ENCODE assay signal across 17 cellular contexts in the genomic region with DNA sequence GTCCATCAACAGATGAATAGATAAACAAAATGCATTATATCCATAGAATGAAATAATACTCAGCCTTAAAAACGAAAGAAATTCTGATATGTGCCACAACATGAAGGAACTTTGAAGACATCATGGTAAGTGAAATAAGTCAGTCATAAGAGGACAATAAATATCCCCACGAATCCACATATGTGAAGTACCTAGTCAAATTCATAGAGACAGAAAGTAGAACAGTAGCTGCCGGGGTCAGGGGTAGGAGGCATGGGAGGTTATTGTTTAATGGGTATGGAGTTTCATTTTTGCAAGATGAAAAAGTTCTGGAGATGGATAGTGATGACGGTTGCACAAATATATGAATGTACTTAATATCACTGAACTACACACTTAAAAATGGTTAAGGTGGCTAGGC.
DNase-seq lines count a peak whose midpoint lies in the region; ATAC-seq and TF ChIP-seq lines count a peak whose summit lies in the region.
"Had no signal": no experiment of that assay in that cellular context is flagged by ENCODE, and none has a peak within 500 bp of the region (broad histone marks: within the 10 kb centered on the region; RNA-seq: fewer than 3 reads in every experiment).

No MANE protein-coding gene starts in this region.

- intact Hi-C loops in CD8-positive, alpha-beta T cell (cut with DNase I, micrococcal nuclease), result no loop called here
- intact Hi-C loops in stomach (cut with DNase I; ENCODE audit: low total_unique reads), result no loop called here

- no peaks in the 10 kb centered on the region for H3K9me3 ChIP-seq in CD8-positive, alpha-beta T cell (ENCODE audit: low read length)
- H3K9me3 ChIP-seq in stomach, result no peaks in the 10 kb centered on the region
- H3K9me3 ChIP-seq: BE2C, SJSA1 had no signal

- 80 to 100% (median 87%) methylated on average over 4 of the region's 4 CpGs for WGBS in stomach, 5 donors

- H3K4me1 Mint-ChIP-seq in activated T-cell treated with anti-CD3 and anti-CD28 coated beads, Interleukin-2, amount 50 U/mL, for 72 hours (ENCODE audit: low read depth), result peaks cover 22% of the 10 kb centered on the region
- H3K4me1 Mint-ChIP-seq in CD8-positive, alpha-beta T cell (ENCODE audit: low read depth), result peaks cover 72% of the 10 kb centered on the region
- H3K4me1 Mint-ChIP-seq in activated T-helper 17 cell treated with anti-CD3 and anti-CD28 coated beads, Interleukin-2, amount 50 U/mL, for 72 hours, result peaks cover 24% of the 10 kb centered on the region
- H3K4me1 Mint-ChIP-seq in nephron, result peaks cover 49% of the 10 kb centered on the region

- POLR2A ChIA-PET in CD8-positive, alpha-beta T cell (lab: Charles Lee), result no interaction called here

- no peaks in the 10 kb centered on the region for H3K4me1 ChIP-seq in CD8-positive, alpha-beta T cell (ENCODE audit: insufficient read depth, low read length)
- H3K4me1 ChIP-seq in stomach, result peaks cover 0 to 9% (median 0%) of the 10 kb centered on the region in 4 donors
- H3K4me1 ChIP-seq: BE2C had no signal

- no peaks in the 10 kb centered on the region for H3K36me3 ChIP-seq in CD8-positive, alpha-beta T cell (ENCODE audit: insufficient read depth, low read length)
- H3K36me3 ChIP-seq in stomach, result no peaks in the 10 kb centered on the region
- H3K36me3 ChIP-seq: BE2C, SJSA1 had no signal

- H3K27me3 ChIP-seq in CD8-positive, alpha-beta T cell (ENCODE audit: insufficient read depth, low read length), result no peaks in the 10 kb centered on the region
- H3K27me3 ChIP-seq in stomach, result no peaks in the 10 kb centered on the region
- H3K27me3 ChIP-seq: BE2C, SJSA1 had no signal

- TF ChIP-seq EP300 in stomach (IDR thresholded peaks at IDR 0.05), result no peak

- no peak for DNase-seq in activated T-cell treated with anti-CD3 and anti-CD28 coated beads, Interleukin-2, amount 50 U/mL, for 72 hours
- DNase-seq in activated T-cell treated with anti-CD3 and anti-CD28 coated beads for 4 hours, result no peak
- no peak for DNase-seq in CD8-positive, alpha-beta T cell
- no peak for DNase-seq in AG20443 (ENCODE audit: low spot score)
- DNase-seq in activated CD8-positive, alpha-beta memory T cell treated with anti-CD3 and anti-CD28 coated beads for 24 hours, result no peak
- DNase-seq in stomach, result no peak
- DNase-seq: BE2C, DMS 273 treated with DMSO at 0.1 percent for 48 hours, H9, Kasumi-1, NCI-H1105, NCI-H1694, NCI-H524 had no signal

- H3K4me3 Mint-ChIP-seq in activated T-cell treated with anti-CD3 and anti-CD28 coated beads, Interleukin-2, amount 50 U/mL, for 72 hours, result peak overlapping the region in 1 of 2 donors; percentile 58
- H3K4me3 Mint-ChIP-seq in CD8-positive, alpha-beta T cell, result no peak overlapping the region
- H3K4me3 Mint-ChIP-seq in activated T-helper 17 cell treated with anti-CD3 and anti-CD28 coated beads, Interleukin-2, amount 50 U/mL, for 72 hours, result peak overlapping the region; percentile 57
- H3K4me3 Mint-ChIP-seq in nephron, result no peak overlapping the region
- H3K4me3 Mint-ChIP-seq: H9 had no signal

- H3K27ac Mint-ChIP-seq in activated T-cell treated with anti-CD3 and anti-CD28 coated beads, Interleukin-2, amount 50 U/mL, for 72 hours, result peak overlapping the region; percentile 77
- peak overlapping the region; percentile 72 for H3K27ac Mint-ChIP-seq in CD8-positive, alpha-beta T cell
- H3K27ac Mint-ChIP-seq in activated T-helper 17 cell treated with anti-CD3 and anti-CD28 coated beads, Interleukin-2, amount 50 U/mL, for 72 hours, result peak overlapping the region; percentile 58
- peak overlapping the region in 2 of 3 experiments; percentile 0 to 22 for H3K27ac Mint-ChIP-seq in nephron
- H3K27ac Mint-ChIP-seq: H9 had no signal

- H3K27me3 Mint-ChIP-seq in activated T-cell treated with anti-CD3 and anti-CD28 coated beads, Interleukin-2, amount 50 U/mL, for 72 hours (ENCODE audit: low read depth), result no peaks in the 10 kb centered on the region
- H3K27me3 Mint-ChIP-seq in CD8-positive, alpha-beta T cell (ENCODE audit: low read depth), result no peaks in the 10 kb centered on the region
- no peaks in the 10 kb centered on the region for H3K27me3 Mint-ChIP-seq in activated T-helper 17 cell treated with anti-CD3 and anti-CD28 coated beads, Interleukin-2, amount 50 U/mL, for 72 hours
- no peaks in the 10 kb centered on the region for H3K27me3 Mint-ChIP-seq in nephron (ENCODE audit: low read depth)

- no peak overlapping the region for H3K4me3 ChIP-seq in CD8-positive, alpha-beta T cell (ENCODE audit: low read depth, low read length)
- H3K4me3 ChIP-seq in stomach, result no peak overlapping the region
- H3K4me3 ChIP-seq: SJSA1 had no signal

- CTCF ChIA-PET in CD8-positive, alpha-beta T cell (lab: Charles Lee), result no interaction called here

- H3K27ac ChIP-seq in CD8-positive, alpha-beta T cell (ENCODE audit: low read depth, low read length), result no peak overlapping the region
- no peak overlapping the region for H3K27ac ChIP-seq in stomach
- H3K27ac ChIP-seq: HL-60, SJSA1 had no signal

- no peak for TF ChIP-seq CTCF in CD8-positive, alpha-beta T cell (IDR thresholded peaks at IDR 0.05)
- TF ChIP-seq CTCF in nephron (IDR thresholded peaks at IDR 0.05; ENCODE audit: unreplicated experiment in 3 of 3), result no peak
- no peak for TF ChIP-seq CTCF in stomach (IDR thresholded peaks at IDR 0.05)

- TF ChIP-seq POLR2A in stomach (IDR thresholded peaks at IDR 0.05), result no peak

- no peaks in the 10 kb centered on the region for H3K9me3 Mint-ChIP-seq in activated T-cell treated with anti-CD3 and anti-CD28 coated beads, Interleukin-2, amount 50 U/mL, for 72 hours
- no peaks in the 10 kb centered on the region for H3K9me3 Mint-ChIP-seq in CD8-positive, alpha-beta T cell
- H3K9me3 Mint-ChIP-seq in activated T-helper 17 cell treated with anti-CD3 and anti-CD28 coated beads, Interleukin-2, amount 50 U/mL, for 72 hours, result no peaks in the 10 kb centered on the region
- H3K9me3 Mint-ChIP-seq in nephron, result peaks cover 2% of the 10 kb centered on the region

- ATAC-seq in activated T-cell treated with anti-CD3 and anti-CD28 coated beads, Interleukin-2, amount 50 U/mL, for 72 hours (replicated peaks in 1 of 2), result peak in 1 of 2 donors; percentile 49
- no peak for ATAC-seq in CD8-positive, alpha-beta T cell
- ATAC-seq in activated T-helper 17 cell treated with anti-CD3 and anti-CD28 coated beads, Interleukin-2, amount 50 U/mL, for 72 hours (replicated peaks), result peak; percentile 52

- peaks cover 0 to 4% of the 10 kb centered on the region in 2 donors for H3K36me3 Mint-ChIP-seq in activated T-cell treated with anti-CD3 and anti-CD28 coated beads, Interleukin-2, amount 50 U/mL, for 72 hours (ENCODE audit: insufficient read depth in 2 of 2)
- peaks cover 47% of the 10 kb centered on the region for H3K36me3 Mint-ChIP-seq in CD8-positive, alpha-beta T cell
- H3K36me3 Mint-ChIP-seq in activated T-helper 17 cell treated with anti-CD3 and anti-CD28 coated beads, Interleukin-2, amount 50 U/mL, for 72 hours (ENCODE audit: low read depth), result peaks cover 41% of the 10 kb centered on the region
- no peaks in the 10 kb centered on the region for H3K36me3 Mint-ChIP-seq in nephron (ENCODE audit: low read depth)

Comparison
In these comparisons a context has a peak if more than half of its experiments do, and no peak if none do; other contexts are left out.
1. H3K27ac Mint-ChIP-seq: peak in every context shown above with its lines; median percentile 77 in activated T-cell treated with anti-CD3 and anti-CD28 coated beads, Interleukin-2, amount 50 U/mL, for 72 hours; 72 in CD8-positive, alpha-beta T cell; 58 in activated T-helper 17 cell treated with anti-CD3 and anti-CD28 coated beads, Interleukin-2, amount 50 U/mL, for 72 hours; 11 in nephron.